Comparison of ENCODE assay signal across 24 cellular contexts in the genomic region with DNA sequence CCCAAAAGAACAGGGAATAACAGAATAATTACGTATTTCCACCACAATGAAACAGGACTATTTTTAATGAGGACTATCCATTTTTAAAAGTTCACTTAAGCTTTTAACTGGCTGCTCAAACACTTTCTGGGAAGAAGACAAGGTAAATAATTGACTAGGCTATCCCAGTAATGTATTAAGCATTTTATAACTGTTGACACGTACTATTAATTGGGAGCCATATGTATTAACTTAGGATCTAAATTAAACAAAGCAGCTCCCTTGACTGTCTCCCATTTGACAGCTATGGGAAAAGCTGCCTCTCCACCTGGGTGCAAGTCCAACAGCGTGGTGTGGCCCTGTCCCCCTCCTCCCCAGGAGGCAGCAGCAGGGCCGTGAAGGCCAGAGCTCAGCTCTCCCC.
"Had no signal": no experiment of that assay in that cellular context is flagged by ENCODE, and none has a peak within 500 bp of the region (broad histone marks: within the 10 kb centered on the region; RNA-seq: fewer than 3 reads in every experiment).

No MANE protein-coding gene starts in this region.

- H3K4me3 Mint-ChIP-seq: activated CD4-positive, alpha-beta memory T cell treated with anti-CD3 and anti-CD28 coated beads for 36 hours; activated CD8-positive, alpha-beta memory T cell treated with anti-CD3 and anti-CD28 coated beads, Interleukin-2, amount 10 ng/mL, durations not matched to agents 7 days and 5 days; activated naive CD4-positive, alpha-beta T cell treated with anti-CD3 and anti-CD28 coated beads, Interleukin-2, amount 50 U/mL, for 24 hours; immature natural killer cell; natural killer cell treated with Interleukin-12 subunit alpha and Interleukin-12 subunit beta and Interleukin-15 and Interleukin-18, amount 100 ng/mL, for 72 hours had no signal

- H3K27me3 Mint-ChIP-seq: activated CD4-positive, alpha-beta memory T cell treated with anti-CD3 and anti-CD28 coated beads for 36 hours; activated CD8-positive, alpha-beta memory T cell treated with anti-CD3 and anti-CD28 coated beads, Interleukin-2, amount 10 ng/mL, durations not matched to agents 7 days and 5 days; activated naive CD4-positive, alpha-beta T cell treated with anti-CD3 and anti-CD28 coated beads, Interleukin-2, amount 50 U/mL, for 24 hours; natural killer cell treated with Interleukin-12 subunit alpha and Interleukin-12 subunit beta and Interleukin-15 and Interleukin-18, amount 100 ng/mL, for 72 hours had no signal

- H3K9ac ChIP-seq: parathyroid adenoma had no signal

- FAIRE-seq: astrocyte, bronchial epithelial cell, frontal cortex had no signal

- H2AFZ ChIP-seq: hepatocyte, parathyroid adenoma had no signal

- H3K27ac Mint-ChIP-seq: activated CD4-positive, alpha-beta memory T cell treated with anti-CD3 and anti-CD28 coated beads for 36 hours had no signal

- H3K79me2 ChIP-seq: hepatocyte, parathyroid adenoma had no signal

- H3K27me3 ChIP-seq: adrenal gland, colonic mucosa, esophagus muscularis mucosa, hepatocyte, right lobe of liver had no signal

- H3K4me2 ChIP-seq: hepatocyte had no signal

- H3K9me3 ChIP-seq: adrenal gland, colonic mucosa, esophagus muscularis mucosa, right lobe of liver had no signal

- H3K4me3 ChIP-seq: adrenal gland, colonic mucosa, esophagus muscularis mucosa, hepatocyte, right lobe of liver, skin epidermis had no signal

- H3K9me3 Mint-ChIP-seq: activated CD4-positive, alpha-beta memory T cell treated with anti-CD3 and anti-CD28 coated beads for 36 hours; activated naive CD4-positive, alpha-beta T cell treated with anti-CD3 and anti-CD28 coated beads, Interleukin-2, amount 50 U/mL, for 24 hours; immature natural killer cell; natural killer cell treated with Interleukin-12 subunit alpha and Interleukin-12 subunit beta and Interleukin-15 and Interleukin-18, amount 100 ng/mL, for 72 hours had no signal

- ATAC-seq: activated CD8-positive, alpha-beta memory T cell treated with anti-CD3 and anti-CD28 coated beads, Interleukin-2, amount 10 ng/mL, durations not matched to agents 7 days and 5 days; left lobe of liver; natural killer cell treated with Interleukin-12 subunit alpha and Interleukin-12 subunit beta and Interleukin-15 and Interleukin-18, amount 100 ng/mL, for 72 hours; right lobe of liver had no signal

- H3K4me1 ChIP-seq: adrenal gland, colonic mucosa, right lobe of liver had no signal

- H3K27ac ChIP-seq: adrenal gland, colonic mucosa, hepatocyte, parathyroid adenoma, right lobe of liver, skin epidermis had no signal

- H3K36me3 Mint-ChIP-seq: activated CD4-positive, alpha-beta memory T cell treated with anti-CD3 and anti-CD28 coated beads for 36 hours; activated naive CD4-positive, alpha-beta T cell treated with anti-CD3 and anti-CD28 coated beads, Interleukin-2, amount 50 U/mL, for 24 hours; immature natural killer cell; natural killer cell treated with Interleukin-12 subunit alpha and Interleukin-12 subunit beta and Interleukin-15 and Interleukin-18, amount 100 ng/mL, for 72 hours had no signal

- DNase-seq: activated CD4-positive, alpha-beta memory T cell treated with anti-CD3 and anti-CD28 coated beads for 36 hours; activated CD4-positive, alpha-beta T cell treated with anti-CD3 and anti-CD28 coated beads for 48 hours; activated CD8-positive, alpha-beta memory T cell treated with anti-CD3 and anti-CD28 coated beads, Interleukin-2, amount 10 ng/mL, durations not matched to agents 7 days and 5 days; activated gamma-delta T cell treated with Interleukin-2 at 50 U/mL for 16 hours; activated T-cell treated with anti-CD3 and anti-CD28 coated beads for 4 hours; adrenal gland; colonic mucosa; glutamatergic neuron; immature natural killer cell; right lobe of liver; stimulated activated CD4-positive, alpha-beta T cell treated with anti-CD3 and anti-CD28 coated beads, Interleukin-2, amount 100 ng/mL, for 24 hours; stimulated activated naive CD4-positive, alpha-beta T cell treated with Interleukin-2 at 50 U/mL for 16 hours; T-helper 1 cell; T-helper 9 cell had no signal

- H3K36me3 ChIP-seq: adrenal gland, colonic mucosa, esophagus muscularis mucosa, right lobe of liver had no signal
